Comparison of ENCODE assay signal across 8 cellular contexts in genomic region chr7:88217675-88218427, GRCh38. TPM values are rescaled to one million over a fixed set of nuclear protein-coding genes. Genes with fewer than 3 reads are reported as not detected.
A peak's percentile ranks its signal among the peaks of the same experiment; 100 is the strongest.
DNase-seq lines count a peak whose midpoint lies in the region; ATAC-seq and TF ChIP-seq lines count a peak whose summit lies in the region.

No MANE protein-coding gene starts in this region.

- no peaks in the 10 kb centered on the region for H3F3A ChIP-seq in OCI-LY1 (ENCODE audit: insufficient read depth, low read length)

- peaks cover 30% of the 10 kb centered on the region for H3K36me3 Mint-ChIP-seq in activated naive CD4-positive, alpha-beta T cell treated with anti-CD3 and anti-CD28 coated beads for 36 hours (ENCODE audit: low read depth)
- H3K36me3 Mint-ChIP-seq in endodermal cell (ENCODE audit: low read depth) = peaks cover 29% of the 10 kb centered on the region
- H3K36me3 Mint-ChIP-seq in stimulated activated naive B cell treated with anti-CD40 and anti-IgM and Interleukin-4, amounts not matched to agents 10 μg/mL and 1 μg/mL and 100 μg/mL, for 72 hours = peaks cover 23 to 39% of the 10 kb centered on the region in 2 donors

- H3K9ac ChIP-seq in OCI-LY1 (ENCODE audit: low read length) (peak overlapping the region; percentile 79), endodermal cell (ENCODE audit: extremely low read depth, low read length, poor library complexity, severe bottlenecking) (no peak overlapping the region)

- H3K9me3 Mint-ChIP-seq in activated naive CD4-positive, alpha-beta T cell treated with anti-CD3 and anti-CD28 coated beads for 36 hours = no peaks in the 10 kb centered on the region
- no peaks in the 10 kb centered on the region for H3K9me3 Mint-ChIP-seq in endodermal cell
- H3K9me3 Mint-ChIP-seq in stimulated activated naive B cell treated with anti-CD40 and anti-IgM and Interleukin-4, amounts not matched to agents 10 μg/mL and 1 μg/mL and 100 μg/mL, for 72 hours = no peaks in the 10 kb centered on the region

- 67 to 86% methylated on average over 1 of the region's 1 CpG for WGBS in endodermal cell (ENCODE audit: insufficient coverage in 1 of 2, insufficient read length in 1 of 2), 2 experiments

- H3K9me3 ChIP-seq in OCI-LY1 (ENCODE audit: low read length) (no peaks in the 10 kb centered on the region), endodermal cell (ENCODE audit: control insufficient read depth, low read length) (no peaks in the 10 kb centered on the region)

- peak; percentile 68 for ATAC-seq in HG02884 (IDR thresholded peaks at IDR 0.05; ENCODE audit: unreplicated experiment)
- ATAC-seq in stimulated activated naive B cell treated with anti-CD40 and anti-IgM and Interleukin-4, amounts not matched to agents 10 μg/mL and 1 μg/mL and 100 μg/mL, for 72 hours (replicated peaks) = peak; percentile 78 to 81

- DNase-seq in activated naive CD4-positive, alpha-beta T cell treated with anti-CD3 and anti-CD28 coated beads for 36 hours = no peak
- DNase-seq in activated naive CD4-positive, alpha-beta T cell (lab: John Stamatoyannopoulos, UW) = no peak
- DNase-seq in endodermal cell = no peak
- peak; percentile 69 for DNase-seq in stimulated activated naive B cell treated with anti-CD40 and anti-IgM and Interleukin-4, amounts not matched to agents 10 μg/mL and 1 μg/mL and 100 μg/mL, for 72 hours
- no peak for DNase-seq in HuH-7 (ENCODE audit: low spot score)
- DNase-seq in GM19238 (ENCODE audit: insufficient read length, low spot score) = no peak

- H3K27ac ChIP-seq in OCI-LY1 (ENCODE audit: low read depth, low read length, poor library complexity, severe bottlenecking) (peak overlapping the region; percentile 68), endodermal cell (ENCODE audit: low read depth, low read length) (no peak overlapping the region)

- CTCF ChIA-PET in activated naive CD4-positive, alpha-beta T cell treated with anti-CD3 and anti-CD28 coated beads for 36 hours (lab: Charles Lee) = interaction anchor here (0.9 to 1.1 kb wide), 3 partner anchors 48 to 184 kb away, joined by 3 read pairs; no protein-coding TSS in a partner anchor

- H3K27ac Mint-ChIP-seq in activated naive CD4-positive, alpha-beta T cell treated with anti-CD3 and anti-CD28 coated beads for 36 hours = peak overlapping the region; percentile 1
- H3K27ac Mint-ChIP-seq in endodermal cell = no peak overlapping the region
- peak overlapping the region; percentile 99 for H3K27ac Mint-ChIP-seq in stimulated activated naive B cell treated with anti-CD40 and anti-IgM and Interleukin-4, amounts not matched to agents 10 μg/mL and 1 μg/mL and 100 μg/mL, for 72 hours

- peak overlapping the region; percentile 94 for H3K4me2 ChIP-seq in OCI-LY1 (ENCODE audit: low read length)

- peaks cover 8% of the 10 kb centered on the region; the same call in 1 of the 2 replicates for H3K79me2 ChIP-seq in OCI-LY1 (ENCODE audit: insufficient read depth, low read length)

- H3K4me3 ChIP-seq in OCI-LY1 (ENCODE audit: low read depth, low read length, poor library complexity, severe bottlenecking) = peak overlapping the region; percentile 75
- peak overlapping the region; percentile 91 for H3K4me3 ChIP-seq in endodermal cell (ENCODE audit: low read length)

- peaks cover 28% of the 10 kb centered on the region for H3K4me1 Mint-ChIP-seq in activated naive CD4-positive, alpha-beta T cell treated with anti-CD3 and anti-CD28 coated beads for 36 hours (ENCODE audit: low read depth)
- peaks cover 29% of the 10 kb centered on the region for H3K4me1 Mint-ChIP-seq in endodermal cell
- peaks cover 18 to 42% of the 10 kb centered on the region in 2 donors for H3K4me1 Mint-ChIP-seq in stimulated activated naive B cell treated with anti-CD40 and anti-IgM and Interleukin-4, amounts not matched to agents 10 μg/mL and 1 μg/mL and 100 μg/mL, for 72 hours

- H3K27me3 ChIP-seq in OCI-LY1 (ENCODE audit: insufficient read depth, low read length) (no peaks in the 10 kb centered on the region), endodermal cell (ENCODE audit: control insufficient read depth, insufficient read depth, low read length, poor library complexity, severe bottlenecking) (no peaks in the 10 kb centered on the region)

- peaks cover 27% of the 10 kb centered on the region for H3K4me1 ChIP-seq in OCI-LY1 (ENCODE audit: insufficient read depth, low read length, severe bottlenecking)
- no peaks in the 10 kb centered on the region for H3K4me1 ChIP-seq in endodermal cell (ENCODE audit: control insufficient read depth, insufficient read depth, low read length)

- no peaks in the 10 kb centered on the region for H3K9me2 ChIP-seq in OCI-LY1 (ENCODE audit: low read depth, low read length)

- H3K36me3 ChIP-seq in OCI-LY1 (ENCODE audit: insufficient read depth, low read length) = peaks cover 44% of the 10 kb centered on the region
- peaks cover 39% of the 10 kb centered on the region for H3K36me3 ChIP-seq in endodermal cell (ENCODE audit: control insufficient read depth, insufficient read depth, low read length)

- no peaks in the 10 kb centered on the region for H4K20me1 ChIP-seq in OCI-LY1 (ENCODE audit: insufficient read depth, low read length)

- H2AFZ ChIP-seq in OCI-LY1 (ENCODE audit: low read length) = no peak overlapping the region

- H3K27me3 Mint-ChIP-seq in activated naive CD4-positive, alpha-beta T cell treated with anti-CD3 and anti-CD28 coated beads for 36 hours (ENCODE audit: low read depth) = no peaks in the 10 kb centered on the region
- H3K27me3 Mint-ChIP-seq in endodermal cell (ENCODE audit: insufficient read depth) = peaks cover 1% of the 10 kb centered on the region
- H3K27me3 Mint-ChIP-seq in stimulated activated naive B cell treated with anti-CD40 and anti-IgM and Interleukin-4, amounts not matched to agents 10 μg/mL and 1 μg/mL and 100 μg/mL, for 72 hours = peaks cover 0 to 4% of the 10 kb centered on the region in 2 donors

- peak overlapping the region; percentile 89 for H3K4me3 Mint-ChIP-seq in activated naive CD4-positive, alpha-beta T cell treated with anti-CD3 and anti-CD28 coated beads for 36 hours
- H3K4me3 Mint-ChIP-seq in endodermal cell = peak overlapping the region; percentile 79
- peak overlapping the region; percentile 91 to 92 for H3K4me3 Mint-ChIP-seq in stimulated activated naive B cell treated with anti-CD40 and anti-IgM and Interleukin-4, amounts not matched to agents 10 μg/mL and 1 μg/mL and 100 μg/mL, for 72 hours

- no peak for TF ChIP-seq CTCF in OCI-LY1 (IDR thresholded peaks at IDR 0.05; ENCODE audit: low read length)
- no peak for TF ChIP-seq CTCF in endodermal cell (conservative IDR thresholded peaks at IDR 0.05)

- intact Hi-C loops in activated naive CD4-positive, alpha-beta T cell treated with anti-CD3 and anti-CD28 coated beads for 36 hours (cut with micrococcal nuclease) = loop anchor here (2.0 to 5.0 kb wide), 5 partner anchors 283 to 1065 kb away; partner anchors contain the start of genes ADAM22, CROT, DMTF1 and TMEM243

RNA-seq across cellular contexts. Expression of gene SRI, which starts 2.0 kb away (rescaled TPM):
- total RNA-seq in activated naive CD4-positive, alpha-beta T cell treated with anti-CD3 and anti-CD28 coated beads for 36 hours = 100 to 1,000 TPM; 152 to 168 TPM
- total RNA-seq in endodermal cell = 10 to 100 TPM; 89.9 to 94.7 TPM
- 156 TPM for polyA plus RNA-seq in endodermal cell (2013, experiment 1 of 2)
- polyA plus RNA-seq in endodermal cell (2013, experiment 2 of 2) = 129 TPM
